ENCODE assay signal across 6 cellular contexts in genomic region chr10:133258066-133258817, GRCh38. TPM values are rescaled to one million over a fixed set of nuclear protein-coding genes. Genes with fewer than 3 reads are reported as not detected.
DNase-seq lines count a peak whose midpoint lies in the region; ATAC-seq and TF ChIP-seq lines count a peak whose summit lies in the region.

No MANE protein-coding gene starts in this region.

- TF ChIP-seq POLR2A in esophagus squamous epithelium (IDR thresholded peaks at IDR 0.05): peak in 1 of 4 donors; percentile 15

- whole genome bisulfite sequencing in esophagus squamous epithelium, 2 donors: 28% methylated on average over 2 of the region's 21 CpGs; no CpG with 5 or more reads in 1 of the 2 donors

- H3K27me3 ChIP-seq in esophagus squamous epithelium: peaks cover 0 to 9% (median 0%) of the 10 kb centered on the region in 4 donors

- intact Hi-C loops in esophagus squamous epithelium (cut with DNase I): no loop called here

- H3K4me3 ChIP-seq in LNCaP clone FGC (ENCODE audit: low read depth, low read length): peak overlapping the region; percentile 41
- H3K4me3 ChIP-seq in esophagus squamous epithelium: peak overlapping the region in 2 of 4 donors; percentile 29 to 52

- no peak for ATAC-seq in GM19351 (IDR thresholded peaks at IDR 0.05; ENCODE audit: unreplicated experiment)

- H3K4me1 ChIP-seq in esophagus squamous epithelium: peaks cover 51 to 61% (median 52%) of the 10 kb centered on the region in 3 donors

- no peak for TF ChIP-seq CTCF in LNCaP clone FGC (IDR thresholded peaks at IDR 0.05; ENCODE audit: control insufficient read depth, extremely low read depth, insufficient read depth)
- no peak for TF ChIP-seq CTCF in esophagus squamous epithelium (IDR thresholded peaks at IDR 0.05)

- DNase-seq in ACHN (peak; percentile 25), LNCaP clone FGC (ENCODE audit: low read depth) (peak; percentile 84), esophagus squamous epithelium (lab: John Stamatoyannopoulos, UW) (no peak), DMS53 (lab: John Stamatoyannopoulos, UW) (no peak)
- no peak for DNase-seq in effector CD4-positive, alpha-beta T cell

- no peaks in the 10 kb centered on the region for H3K9me3 ChIP-seq in esophagus squamous epithelium

- no peaks in the 10 kb centered on the region for H3K36me3 ChIP-seq in esophagus squamous epithelium

- H3K27ac ChIP-seq in esophagus squamous epithelium: peak overlapping the region; percentile 87 to 91 (median 88)

- in situ Hi-C loops in ACHN (cut with HindIII; ENCODE audit: low pct_ligation_motif_present, low pct_unique_long_range_greater_than_20kb, low sequenced_read_pairs): no loop called here

RNA-seq across cellular contexts. Expression of gene ADAM8, which starts 18.4 kb away (rescaled TPM):
- 1 to 10 TPM; 3.3 to 5.7 (median 4.3) TPM for total RNA-seq in esophagus squamous epithelium

RNA-seq across cellular contexts. Expression of gene VENTX, which starts 20.6 kb away (rescaled TPM):
- under 1 TPM in 3 of 4 donors, not detected in 1; 0.13 to 0.95 (median 0.82) TPM for total RNA-seq in esophagus squamous epithelium

RNA-seq across cellular contexts. Expression of gene UTF1, which starts 28.2 kb away (rescaled TPM):
- not detected for total RNA-seq in esophagus squamous epithelium

RNA-seq across cellular contexts. Expression of gene TUBGCP2, which starts 50.4 kb away (rescaled TPM):
- 10 to 100 TPM; 28.4 to 44.4 (median 38.9) TPM for total RNA-seq in esophagus squamous epithelium

RNA-seq across cellular contexts. Expression of gene ZNF511, which starts 50.5 kb away (rescaled TPM):
- total RNA-seq in esophagus squamous epithelium: 10 to 100 TPM; 16.1 to 26.7 (median 17.7) TPM

Comparison
In these comparisons a context has a peak if more than half of its experiments do, and no peak if none do; other contexts are left out.
1. DNase-seq: peak in ACHN (single experiment) and LNCaP clone FGC (single experiment); none in esophagus squamous epithelium (single experiment), effector CD4-positive, alpha-beta T cell (single experiment) and DMS53 (single experiment).